In genomic region chr12:80187660-80188090, GRCh38 we compare ENCODE assay signal across 8 cellular contexts.
DNase-seq lines count a peak whose midpoint lies in the region; ATAC-seq and TF ChIP-seq lines count a peak whose summit lies in the region.

No MANE protein-coding gene starts in this region.

- H3K4me1 Mint-ChIP-seq in activated T-helper 17 cell treated with anti-CD3 and anti-CD28 coated beads, Interleukin-2, amount 50 U/mL, for 72 hours = peaks cover 4% of the 10 kb centered on the region

- in situ Hi-C loops in GM13977 (cut with MboI; ENCODE audit: low pct_unique_long_range_greater_than_20kb, low sequenced_read_pairs, unreplicated experiment) = no loop called here

- H3K36me3 ChIP-seq in left lung = no peaks in the 10 kb centered on the region
- no peaks in the 10 kb centered on the region for H3K36me3 ChIP-seq in BE2C

- no peak overlapping the region for H3K27ac Mint-ChIP-seq in activated T-helper 17 cell treated with anti-CD3 and anti-CD28 coated beads, Interleukin-2, amount 50 U/mL, for 72 hours

- H3K4me3 ChIP-seq in left lung (no peak overlapping the region), BE2C (ENCODE audit: low read depth, low read length) (no peak overlapping the region)

- H3K27me3 ChIP-seq in left lung (no peaks in the 10 kb centered on the region), BE2C (no peaks in the 10 kb centered on the region)

- intact Hi-C loops in left lung (cut with DNase I) = loop anchor here in 1 of 2 donors (5.0 kb wide), 1 partner anchor 630 kb away; no protein-coding TSS in a partner anchor

- H3K4me3 Mint-ChIP-seq in activated T-helper 17 cell treated with anti-CD3 and anti-CD28 coated beads, Interleukin-2, amount 50 U/mL, for 72 hours = no peak overlapping the region

- no peaks in the 10 kb centered on the region for H3K9me3 Mint-ChIP-seq in activated T-helper 17 cell treated with anti-CD3 and anti-CD28 coated beads, Interleukin-2, amount 50 U/mL, for 72 hours

- no peaks in the 10 kb centered on the region for H3K9me3 ChIP-seq in left lung
- no peaks in the 10 kb centered on the region for H3K9me3 ChIP-seq in BE2C

- ATAC-seq in activated T-helper 17 cell treated with anti-CD3 and anti-CD28 coated beads, Interleukin-2, amount 50 U/mL, for 72 hours (replicated peaks) = peak; percentile 78
- ATAC-seq in left lung = no peak

- TF ChIP-seq CTCF in left lung (IDR thresholded peaks at IDR 0.05) (no peak), GM13977 (IDR thresholded peaks at IDR 0.05; ENCODE audit: extremely low read depth, insufficient read depth, missing control alignments) (no peak), BE2C (IDR thresholded peaks at IDR 0.05; ENCODE audit: low read depth, low read length) (no peak)

- DNase-seq in stimulated activated CD4-positive, alpha-beta T cell treated with anti-CD3 and anti-CD28 coated beads, Interleukin-15, amount 100 ng/mL, for 24 hours = peak; percentile 2
- no peak for DNase-seq in stimulated activated CD4-positive, alpha-beta T cell treated with anti-CD3 and anti-CD28 coated beads, Interleukin-2, amount 100 ng/mL, for 48 hours
- DNase-seq in NCI-H1092 (lab: John Stamatoyannopoulos, UW) = peak; percentile 25
- DNase-seq in left lung = no peak
- DNase-seq in GM13977 (ENCODE audit: low spot score) = no peak
- no peak for DNase-seq in BE2C
- DNase-seq in middle frontal gyrus (ENCODE audit: extremely low spot score, low spot score) = no peak

- peaks cover 9% of the 10 kb centered on the region for H3K27me3 Mint-ChIP-seq in activated T-helper 17 cell treated with anti-CD3 and anti-CD28 coated beads, Interleukin-2, amount 50 U/mL, for 72 hours

- H3K27ac ChIP-seq in left lung = peak overlapping the region; percentile 71 to 83

- H3K4me1 ChIP-seq in left lung = peaks cover 0 to 11% of the 10 kb centered on the region in 2 donors
- peaks cover 3% of the 10 kb centered on the region for H3K4me1 ChIP-seq in BE2C

- H3K36me3 Mint-ChIP-seq in activated T-helper 17 cell treated with anti-CD3 and anti-CD28 coated beads, Interleukin-2, amount 50 U/mL, for 72 hours (ENCODE audit: low read depth) = no peaks in the 10 kb centered on the region

Comparison
In these comparisons a context has a peak if more than half of its experiments do, and no peak if none do; other contexts are left out.
1. DNase-seq: peak in stimulated activated CD4-positive, alpha-beta T cell treated with anti-CD3 and anti-CD28 coated beads, Interleukin-15, amount 100 ng/mL, for 24 hours (single experiment) and NCI-H1092 (single experiment); none in stimulated activated CD4-positive, alpha-beta T cell treated with anti-CD3 and anti-CD28 coated beads, Interleukin-2, amount 100 ng/mL, for 48 hours (0 of 2), left lung (0 of 2), GM13977 (single experiment), BE2C (single experiment) and middle frontal gyrus (single experiment).